24 cellular contexts compared by ENCODE assay signal in the genomic region with DNA sequence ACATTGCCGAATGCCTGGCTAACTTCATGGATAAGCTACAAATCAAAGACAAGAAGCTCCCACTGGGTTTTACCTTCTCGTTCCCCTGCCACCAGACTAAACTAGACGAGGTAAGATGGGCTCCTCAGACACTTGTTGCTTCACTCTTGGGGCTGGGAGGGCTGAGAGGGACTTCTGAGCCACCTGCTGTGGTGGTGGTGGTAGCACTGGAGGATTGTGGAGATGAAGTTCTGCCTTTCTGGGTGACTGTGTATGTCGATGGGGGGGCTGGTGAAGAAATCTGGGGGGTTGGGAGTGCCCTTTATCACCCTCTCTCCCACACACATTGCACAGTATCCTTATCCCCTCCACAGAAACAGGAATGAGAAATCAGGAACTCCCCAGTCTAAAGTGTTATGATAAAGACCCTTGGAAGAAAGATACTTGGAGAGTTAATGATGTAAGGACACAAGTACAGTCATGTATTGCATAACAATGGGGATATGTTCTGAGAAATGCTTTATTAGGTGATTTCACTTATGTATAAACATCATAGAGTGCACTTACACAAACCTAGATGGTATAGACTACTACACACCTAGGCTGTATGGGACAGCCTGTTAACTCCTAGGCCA. TPM values are rescaled to one million over a fixed set of nuclear protein-coding genes. Genes with fewer than 3 reads are reported as not detected.
DNase-seq lines count a peak whose midpoint lies in the region; ATAC-seq and TF ChIP-seq lines count a peak whose summit lies in the region.
"Had no signal": no experiment of that assay in that cellular context is flagged by ENCODE, and none has a peak within 500 bp of the region (broad histone marks: within the 10 kb centered on the region; RNA-seq: fewer than 3 reads in every experiment).

No MANE protein-coding gene starts in this region.

- H3K9ac ChIP-seq in mucosa of stomach (ENCODE audit: low read length): no peak overlapping the region

- no peaks in the 10 kb centered on the region for H3K9me3 Mint-ChIP-seq in CD14-positive monocyte
- H3K9me3 Mint-ChIP-seq in WTC11: no peaks in the 10 kb centered on the region
- H3K9me3 Mint-ChIP-seq: activated CD4-positive, alpha-beta T cell treated with anti-CD3 and anti-CD28 coated beads, Interleukin-2, amount 10 ng/mL, durations not matched to agents 24 days and 14 days; activated naive CD4-positive, alpha-beta T cell treated with anti-CD3 and anti-CD28 coated beads for 36 hours; activated T-cell treated with anti-CD3 and anti-CD28 coated beads, Interleukin-2, amount 50 U/mL, for 72 hours; dendritic cell treated with granulocyte-macrophage colony-stimulating factor and Interleukin-4, amounts not matched to agents 40 ng/mL and 50 ng/mL, for 4 days; IgD-negative memory B cell; T-cell had no signal

- H3K27me3 ChIP-seq in mucosa of stomach (ENCODE audit: control insufficient read depth, insufficient read depth, low read length): no peaks in the 10 kb centered on the region
- H3K27me3 ChIP-seq: breast epithelium, Peyer's patch, SJSA1 had no signal

- H3K4me1 ChIP-seq in mucosa of stomach (ENCODE audit: control insufficient read depth, insufficient read depth, low read length): peaks cover 38% of the 10 kb centered on the region
- H3K4me1 ChIP-seq: breast epithelium, prostate gland had no signal

- H3K27me3 Mint-ChIP-seq in CD14-positive monocyte (ENCODE audit: low read depth in 3 of 3) (peaks cover 0 to 2% (median 2%) of the 10 kb centered on the region in 3 donors), WTC11 (ENCODE audit: low read depth) (no peaks in the 10 kb centered on the region)
- H3K27me3 Mint-ChIP-seq: activated CD4-positive, alpha-beta T cell treated with anti-CD3 and anti-CD28 coated beads, Interleukin-2, amount 10 ng/mL, durations not matched to agents 24 days and 14 days; activated CD8-positive, alpha-beta memory T cell treated with anti-CD3 and anti-CD28 coated beads, Interleukin-2, amount 10 ng/mL, durations not matched to agents 7 days and 5 days; dendritic cell treated with granulocyte-macrophage colony-stimulating factor and Interleukin-4, amounts not matched to agents 40 ng/mL and 50 ng/mL, for 4 days; IgD-negative memory B cell; T-cell had no signal

- H3K4me3 Mint-ChIP-seq in CD14-positive monocyte (peak overlapping the region in 1 of 2 donors; percentile 10), WTC11 (no peak overlapping the region)
- H3K4me3 Mint-ChIP-seq: activated CD4-positive, alpha-beta T cell treated with anti-CD3 and anti-CD28 coated beads, Interleukin-2, amount 10 ng/mL, durations not matched to agents 24 days and 14 days; activated CD8-positive, alpha-beta memory T cell treated with anti-CD3 and anti-CD28 coated beads, Interleukin-2, amount 10 ng/mL, durations not matched to agents 7 days and 5 days; activated naive CD4-positive, alpha-beta T cell treated with anti-CD3 and anti-CD28 coated beads for 36 hours; activated T-cell treated with anti-CD3 and anti-CD28 coated beads, Interleukin-2, amount 50 U/mL, for 72 hours; dendritic cell treated with granulocyte-macrophage colony-stimulating factor and Interleukin-4, amounts not matched to agents 40 ng/mL and 50 ng/mL, for 4 days; IgD-negative memory B cell; T-cell had no signal

- H3K27ac Mint-ChIP-seq in CD14-positive monocyte (peak overlapping the region; percentile 88 to 98 (median 96)), WTC11 (peak overlapping the region; percentile 15; the same call in 1 of the 2 replicates)
- H3K27ac Mint-ChIP-seq: activated CD4-positive, alpha-beta T cell treated with anti-CD3 and anti-CD28 coated beads, Interleukin-2, amount 10 ng/mL, durations not matched to agents 24 days and 14 days; activated naive CD4-positive, alpha-beta T cell treated with anti-CD3 and anti-CD28 coated beads for 36 hours; T-cell had no signal

- DNase-seq in CD14-positive monocyte (ENCODE audit: low spot score): no peak
- peak; percentile 37 for DNase-seq in HCEC 1CT
- no peak for DNase-seq in WTC11 (ENCODE audit: low spot score)
- DNase-seq in NAMALWA (ENCODE audit: low spot score): no peak
- no peak for DNase-seq in NCI-H2171 treated with DMSO at 0.1 percent for 48 hours (lab: John Stamatoyannopoulos, UW)
- no peak for DNase-seq in AG08395 (ENCODE audit: low spot score)
- DNase-seq: activated CD4-positive, alpha-beta T cell treated with anti-CD3 and anti-CD28 coated beads, Interleukin-2, amount 10 ng/mL, durations not matched to agents 24 days and 14 days; activated CD8-positive, alpha-beta memory T cell treated with anti-CD3 and anti-CD28 coated beads, Interleukin-2, amount 10 ng/mL, durations not matched to agents 7 days and 5 days; activated naive CD4-positive, alpha-beta T cell treated with anti-CD3 and anti-CD28 coated beads for 36 hours; activated T-cell treated with anti-CD3 and anti-CD28 coated beads, Interleukin-2, amount 50 U/mL, for 72 hours; amygdala; DMS79; NCI-H1436; NCI-H510A; Peyer's patch; T-cell; trophoblast cell had no signal

- POLR2A ChIA-PET in WTC11 (lab: Charles Lee): no interaction called here

- H3K4me3 ChIP-seq in mucosa of stomach (ENCODE audit: low read length): peak overlapping the region; percentile 6
- H3K4me3 ChIP-seq: breast epithelium, Peyer's patch, prostate gland, SJSA1 had no signal

- H3K4me1 Mint-ChIP-seq in CD14-positive monocyte: peaks cover 76% of the 10 kb centered on the region
- H3K4me1 Mint-ChIP-seq in WTC11: peaks cover 20% of the 10 kb centered on the region

- no peaks in the 10 kb centered on the region for H3K9me3 ChIP-seq in mucosa of stomach (ENCODE audit: control insufficient read depth, low read length)
- H3K9me3 ChIP-seq: breast epithelium, Peyer's patch, prostate gland, SJSA1 had no signal

- H3K36me3 ChIP-seq in mucosa of stomach (ENCODE audit: control insufficient read depth, insufficient read depth, low read length): peaks cover 7% of the 10 kb centered on the region
- H3K36me3 ChIP-seq: breast epithelium, prostate gland had no signal

- intact Hi-C loops in CD14-positive monocyte (cut with micrococcal nuclease): loop anchor here (2.0 to 5.0 kb wide), 2 partner anchors 24 to 35 kb away; no protein-coding TSS in a partner anchor

- TF ChIP-seq CTCF in CD14-positive monocyte (IDR thresholded peaks at IDR 0.05): no peak
- no peak for TF ChIP-seq CTCF in WTC11 (IDR thresholded peaks at IDR 0.05)

- H3K36me3 Mint-ChIP-seq in CD14-positive monocyte (peaks cover 80 to 91% of the 10 kb centered on the region in 2 donors), WTC11 (peaks cover 79% of the 10 kb centered on the region)

- ATAC-seq in WTC11 (no peak), GM18867 (IDR thresholded peaks at IDR 0.05; ENCODE audit: unreplicated experiment) (no peak)
- ATAC-seq: activated CD8-positive, alpha-beta memory T cell treated with anti-CD3 and anti-CD28 coated beads, Interleukin-2, amount 10 ng/mL, durations not matched to agents 7 days and 5 days; activated T-cell treated with anti-CD3 and anti-CD28 coated beads, Interleukin-2, amount 50 U/mL, for 72 hours; T-cell had no signal

- CTCF ChIA-PET in WTC11 (lab: Charles Lee): no interaction called here

TF ChIP-seq in WTC11, 78 proteins besides CTCF, POLR2A, EP300 and RAD21 (continues in another document):
- TF ChIP-seq NR1H2 (CRISPR knock-in tag; IDR thresholded peaks at IDR 0.05) (no peak), ARID4B (CRISPR knock-in tag; IDR thresholded peaks at IDR 0.05; ENCODE audit: borderline replicate concordance) (no peak), NFATC4 (CRISPR knock-in tag; IDR thresholded peaks at IDR 0.05) (no peak), ZNF219 (CRISPR knock-in tag; IDR thresholded peaks at IDR 0.05; ENCODE audit: borderline replicate concordance) (no peak), NFYB (CRISPR knock-in tag; conservative IDR thresholded peaks at IDR 0.05; ENCODE audit: low read depth) (no peak), ZNF423 (CRISPR knock-in tag; IDR thresholded peaks at IDR 0.05) (no peak)
- TF ChIP-seq, protein P1, sequence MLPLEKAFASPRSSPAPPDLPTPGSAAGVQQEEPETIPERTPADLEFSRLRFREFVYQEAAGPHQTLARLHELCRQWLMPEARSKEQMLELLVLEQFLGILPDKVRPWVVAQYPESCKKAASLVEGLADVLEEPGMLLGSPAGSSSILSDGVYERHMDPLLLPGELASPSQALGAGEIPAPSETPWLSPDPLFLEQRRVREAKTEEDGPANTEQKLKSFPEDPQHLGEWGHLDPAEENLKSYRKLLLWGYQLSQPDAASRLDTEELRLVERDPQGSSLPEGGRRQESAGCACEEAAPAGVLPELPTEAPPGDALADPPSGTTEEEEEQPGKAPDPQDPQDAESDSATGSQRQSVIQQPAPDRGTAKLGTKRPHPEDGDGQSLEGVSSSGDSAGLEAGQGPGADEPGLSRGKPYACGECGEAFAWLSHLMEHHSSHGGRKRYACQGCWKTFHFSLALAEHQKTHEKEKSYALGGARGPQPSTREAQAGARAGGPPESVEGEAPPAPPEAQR (CRISPR knock-in tag; IDR thresholded peaks at IDR 0.05): no peak

RNA-seq across cellular contexts. Expression of gene HK2, which starts 38.5 kb away (rescaled TPM):
- polyA plus RNA-seq in CD14-positive monocyte: 10 to 100 TPM; 20.3 to 29.8 TPM
- total RNA-seq in WTC11 (2021): 61.6 to 74.5 TPM (median 73.9 TPM) in 3 replicates
